ENCODE assay signal across 23 cellular contexts in genomic region chr10:9051328-9051974, GRCh38.
"Had no signal": no experiment of that assay in that cellular context is flagged by ENCODE, and none has a peak within 500 bp of the region (broad histone marks: within the 10 kb centered on the region; RNA-seq: fewer than 3 reads in every experiment).

No MANE protein-coding gene starts in this region.

- H3K36me3 ChIP-seq: right atrium auricular region, upper lobe of left lung had no signal

- H3K4me3 Mint-ChIP-seq: activated CD4-positive, alpha-beta memory T cell treated with anti-CD3 and anti-CD28 coated beads for 36 hours; activated naive CD4-positive, alpha-beta T cell treated with anti-CD3 and anti-CD28 coated beads, Interleukin-2, amount 50 U/mL, for 24 hours; natural killer cell treated with Interleukin-12 subunit alpha and Interleukin-12 subunit beta and Interleukin-15 and Interleukin-18, amount 100 ng/mL, for 72 hours had no signal

- H3K27me3 Mint-ChIP-seq: activated naive CD4-positive, alpha-beta T cell treated with anti-CD3 and anti-CD28 coated beads, Interleukin-2, amount 50 U/mL, for 24 hours had no signal

- H2AFZ ChIP-seq: hepatocyte had no signal

- H3K27ac ChIP-seq: hepatocyte, right atrium auricular region, SK-N-MC, skin epidermis, testis, upper lobe of left lung had no signal

- H3K36me3 Mint-ChIP-seq: natural killer cell treated with Interleukin-12 subunit alpha and Interleukin-12 subunit beta and Interleukin-15 and Interleukin-18, amount 100 ng/mL, for 72 hours had no signal

- H3K4me2 ChIP-seq: hepatocyte had no signal

- ATAC-seq: activated CD4-positive, CD25-positive, alpha-beta regulatory T cell treated with anti-CD3 and anti-CD28 coated beads, Interleukin-2, amount 50 U/mL, for 24 hours; esophagus mucosa; left ventricle myocardium superior; natural killer cell treated with Interleukin-12 subunit alpha and Interleukin-12 subunit beta and Interleukin-15 and Interleukin-18, amount 100 ng/mL, for 72 hours; Right ventricle myocardium inferior had no signal

- DNase-seq: activated CD4-positive, alpha-beta memory T cell treated with anti-CD3 and anti-CD28 coated beads for 36 hours; activated CD8-positive, alpha-beta memory T cell treated with anti-CD3 and anti-CD28 coated beads, Interleukin-2, amount 50 U/mL, for 48 hours; activated effector memory CD4-positive, alpha-beta T cell treated with Interleukin-2 at 50 U/mL for 16 hours; aorta; dermis blood vessel endothelial cell; kidney glomerular epithelial cell; left ventricle myocardium superior; occipital lobe; stimulated activated CD4-positive, alpha-beta T cell treated with anti-CD3 and anti-CD28 coated beads, Interleukin-15, amount 100 ng/mL, for 24 hours; stimulated activated CD4-positive, alpha-beta T cell treated with anti-CD3 and anti-CD28 coated beads, Interleukin-4, amount 100 ng/mL, for 1 hour; stimulated activated naive CD4-positive, alpha-beta T cell treated with Interleukin-2 at 50 U/mL for 16 hours; T-helper 9 cell; testis; upper lobe of left lung had no signal

- H3K27ac Mint-ChIP-seq: activated CD4-positive, alpha-beta memory T cell treated with anti-CD3 and anti-CD28 coated beads for 36 hours; activated naive CD4-positive, alpha-beta T cell treated with anti-CD3 and anti-CD28 coated beads, Interleukin-2, amount 50 U/mL, for 24 hours; natural killer cell treated with Interleukin-12 subunit alpha and Interleukin-12 subunit beta and Interleukin-15 and Interleukin-18, amount 100 ng/mL, for 72 hours had no signal

- H3K79me2 ChIP-seq: hepatocyte had no signal

- H3K9me3 ChIP-seq: testis had no signal

- H3K4me3 ChIP-seq: hepatocyte, right atrium auricular region, SK-N-MC, skin epidermis, testis, upper lobe of left lung had no signal

- H3K27me3 ChIP-seq: hepatocyte, right atrium auricular region, testis, upper lobe of left lung had no signal

- H3K4me1 ChIP-seq: right atrium auricular region, testis, upper lobe of left lung had no signal
